8 cellular contexts compared by ENCODE assay signal in genomic region chr1:23568608-23569383, GRCh38. TPM values are rescaled to one million over a fixed set of nuclear protein-coding genes. Genes with fewer than 3 reads are reported as not detected.
DNase-seq lines count a peak whose midpoint lies in the region; ATAC-seq and TF ChIP-seq lines count a peak whose summit lies in the region.

No MANE protein-coding gene starts in this region.

- H3K27me3 ChIP-seq in breast epithelium (no peaks in the 10 kb centered on the region), mucosa of stomach (ENCODE audit: control insufficient read depth, insufficient read depth, low read length) (peaks cover 5% of the 10 kb centered on the region), uterus (no peaks in the 10 kb centered on the region)

- H3K9ac ChIP-seq in mucosa of stomach (ENCODE audit: low read length) = peak overlapping the region; percentile 70

- TF ChIP-seq CTCF in breast epithelium (IDR thresholded peaks at IDR 0.05) = no peak
- no peak for TF ChIP-seq CTCF in MCF 10A (IDR thresholded peaks at IDR 0.05; ENCODE audit: unreplicated experiment)
- TF ChIP-seq CTCF in coronary artery (IDR thresholded peaks at IDR 0.05) = no peak
- no peak for TF ChIP-seq CTCF in uterus (IDR thresholded peaks at IDR 0.05)

- peaks cover 12% of the 10 kb centered on the region for H3K27me3 Mint-ChIP-seq in MCF 10A (ENCODE audit: insufficient read depth, unreplicated experiment)

- no peaks in the 10 kb centered on the region for H3K9me3 ChIP-seq in breast epithelium
- H3K9me3 ChIP-seq in mucosa of stomach (ENCODE audit: control insufficient read depth, low read length) = no peaks in the 10 kb centered on the region
- H3K9me3 ChIP-seq in uterus = no peaks in the 10 kb centered on the region

- H3K36me3 Mint-ChIP-seq in MCF 10A (ENCODE audit: insufficient read depth, unreplicated experiment) = no peaks in the 10 kb centered on the region

- CTCF ChIA-PET in MCF 10A (lab: Yijun Ruan, JAX) = interaction anchor here (0.6 kb wide), 1 partner anchor 173 kb away, joined by 3 read pairs; no protein-coding TSS in a partner anchor

- no peaks in the 10 kb centered on the region for H3K9me3 Mint-ChIP-seq in MCF 10A (ENCODE audit: unreplicated experiment)

- TF ChIP-seq POLR2A in breast epithelium (IDR thresholded peaks at IDR 0.05) = no peak
- TF ChIP-seq POLR2A in uterus (IDR thresholded peaks at IDR 0.05) = no peak

- H3K27ac Mint-ChIP-seq in MCF 10A (ENCODE audit: low read depth, unreplicated experiment) = no peak overlapping the region

- H3K4me1 ChIP-seq in breast epithelium (peaks cover 0 to 3% of the 10 kb centered on the region in 2 donors), mucosa of stomach (ENCODE audit: control insufficient read depth, insufficient read depth, low read length) (peaks cover 21% of the 10 kb centered on the region), uterus (peaks cover 0 to 11% of the 10 kb centered on the region in 2 donors)

- POLR2A ChIA-PET in MCF 10A (lab: Yijun Ruan, JAX) = no interaction called here

- peak overlapping the region; percentile 68 to 73 for H3K27ac ChIP-seq in breast epithelium
- H3K27ac ChIP-seq in coronary artery = peak overlapping the region; percentile 87 to 94
- H3K27ac ChIP-seq in uterus = peak overlapping the region; percentile 59 to 76

- no peaks in the 10 kb centered on the region for H3K36me3 ChIP-seq in breast epithelium
- H3K36me3 ChIP-seq in mucosa of stomach (ENCODE audit: control insufficient read depth, insufficient read depth, low read length) = no peaks in the 10 kb centered on the region
- no peaks in the 10 kb centered on the region for H3K36me3 ChIP-seq in uterus

- no peak for ATAC-seq in GM18502 (IDR thresholded peaks at IDR 0.05; ENCODE audit: poor library complexity, unreplicated experiment)
- no peak for ATAC-seq in GM21786 (IDR thresholded peaks at IDR 0.05; ENCODE audit: unreplicated experiment)

- intact Hi-C loops in breast epithelium (cut with DNase I; ENCODE audit: low total_unique reads) = no loop called here
- intact Hi-C loops in MCF 10A (cut with micrococcal nuclease) = no loop called here
- intact Hi-C loops in uterus (cut with DNase I; ENCODE audit: low total_unique reads) = no loop called here

- no peak for DNase-seq in breast epithelium (ENCODE audit: low spot score in 2 of 2)
- no peak for DNase-seq in MCF 10A (ENCODE audit: unreplicated experiment)
- no peak for DNase-seq in coronary artery (ENCODE audit: low spot score)
- DNase-seq in uterus = no peak
- DNase-seq in NCI-H774 (lab: John Stamatoyannopoulos, UW) = no peak

- no peak overlapping the region for H3K4me3 Mint-ChIP-seq in MCF 10A (ENCODE audit: unreplicated experiment)

- BruUV-seq in MCF 10A (replicated peaks; lab: Mats Ljungman, UMichigan) = no TSS peak

- H3K4me1 Mint-ChIP-seq in MCF 10A (ENCODE audit: insufficient read depth, unreplicated experiment) = peaks cover 6% of the 10 kb centered on the region

- H3K4me3 ChIP-seq in breast epithelium (peak overlapping the region; percentile 55 to 67 (median 62)), coronary artery (peak overlapping the region; percentile 79), mucosa of stomach (ENCODE audit: low read length) (peak overlapping the region; percentile 11), uterus (peak overlapping the region; percentile 35 to 50)

RNA-seq across cellular contexts. Expression of gene ID3, which starts 9.5 kb away (rescaled TPM):
- total RNA-seq in breast epithelium (100 to 1,000 TPM in 1 of 3 donors, 10 to 100 TPM in 2; 79.9 to 133 (median 90.9) TPM), MCF 10A (2022) (15.7 and 34.8 TPM in 2 replicates), uterus (100 to 1,000 TPM in 3 of 4 donors, 10 to 100 TPM in 1; 38.4 to 652 (median 260) TPM)

RNA-seq across cellular contexts. Expression of gene E2F2, which starts 37.8 kb away (rescaled TPM):
- total RNA-seq in breast epithelium = under 1 TPM; under 0.01 to 0.73 (median 0.33) TPM
- 0.32 and 0.89 TPM in 2 replicates for total RNA-seq in MCF 10A (2022)
- total RNA-seq in uterus = 1 to 10 TPM in 1 of 4 donors, under 1 TPM in 1, not detected in 2; 0.12 to 4.4 TPM

Comparison
In these comparisons a context has a peak if more than half of its experiments do, and no peak if none do; other contexts are left out.
1. H3K4me3 ChIP-seq: peak in every context shown above with its lines; median percentile 79 in coronary artery; 62 in breast epithelium; 42 in uterus; 11 in mucosa of stomach.